2 cellular contexts compared by ENCODE assay signal in the genomic region with DNA sequence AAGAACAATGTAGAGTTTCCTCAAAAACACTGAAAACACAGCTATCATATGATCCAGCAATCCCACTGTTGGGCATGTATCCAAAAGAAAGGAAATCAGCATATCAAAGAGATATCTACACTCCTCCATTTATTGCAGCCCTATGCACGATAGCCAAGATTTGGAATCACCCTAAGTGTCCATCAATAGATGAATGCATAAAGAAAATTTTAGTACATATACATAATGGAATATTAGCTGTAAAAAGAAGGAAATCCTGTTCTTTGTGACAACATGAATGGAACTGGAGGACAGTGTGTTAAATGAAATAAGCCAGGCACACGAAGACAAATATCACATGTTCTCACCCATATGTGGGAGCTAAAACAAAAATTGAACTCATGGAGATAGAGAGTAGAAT.
TF ChIP-seq lines count a peak whose summit lies in the region.

No MANE protein-coding gene starts in this region.

TF ChIP-seq in endothelial cell of umbilical vein, 7 proteins besides CTCF, POLR2A, EP300 and RAD21:
- TF ChIP-seq EZH2 (IDR thresholded peaks at IDR 0.05; ENCODE audit: borderline replicate concordance, low read depth, low read length, severe bottlenecking), result no peak
- no peak for TF ChIP-seq POLR2AphosphoS5 (IDR thresholded peaks at IDR 0.05; ENCODE audit: insufficient read depth, low read depth, low read length)
- TF ChIP-seq MAX (IDR thresholded peaks at IDR 0.05; ENCODE audit: insufficient read depth, insufficient read length), result no peak
- no peak for TF ChIP-seq MYC (IDR thresholded peaks at IDR 0.05; ENCODE audit: low read depth, low read length)
- no peak for TF ChIP-seq FOS (IDR thresholded peaks at IDR 0.05; ENCODE audit: borderline replicate concordance, insufficient read depth, low read length)
- TF ChIP-seq JUN (IDR thresholded peaks at IDR 0.05; ENCODE audit: borderline replicate concordance, insufficient read depth, insufficient read length, low read depth), result no peak
- TF ChIP-seq GATA2 (IDR thresholded peaks at IDR 0.05; ENCODE audit: insufficient read depth, insufficient read length, low read depth, low read length), result no peak
TF ChIP-seq in endothelial cell of umbilical vein: peak in this region for 0.

TF ChIP-seq in SK-N-SH, 30 proteins besides CTCF, POLR2A, EP300 and RAD21:
- TF ChIP-seq FOXM1 (IDR thresholded peaks at IDR 0.05; ENCODE audit: low read depth), result no peak
- no peak for TF ChIP-seq EZH2phosphoT487 (IDR thresholded peaks at IDR 0.05; ENCODE audit: borderline replicate concordance, low read depth)
- TF ChIP-seq TCF12 (IDR thresholded peaks at IDR 0.05), result no peak
- no peak for TF ChIP-seq TAF1 (IDR thresholded peaks at IDR 0.05; ENCODE audit: borderline replicate concordance, low read depth, low read length)
- TF ChIP-seq, protein P1, sequence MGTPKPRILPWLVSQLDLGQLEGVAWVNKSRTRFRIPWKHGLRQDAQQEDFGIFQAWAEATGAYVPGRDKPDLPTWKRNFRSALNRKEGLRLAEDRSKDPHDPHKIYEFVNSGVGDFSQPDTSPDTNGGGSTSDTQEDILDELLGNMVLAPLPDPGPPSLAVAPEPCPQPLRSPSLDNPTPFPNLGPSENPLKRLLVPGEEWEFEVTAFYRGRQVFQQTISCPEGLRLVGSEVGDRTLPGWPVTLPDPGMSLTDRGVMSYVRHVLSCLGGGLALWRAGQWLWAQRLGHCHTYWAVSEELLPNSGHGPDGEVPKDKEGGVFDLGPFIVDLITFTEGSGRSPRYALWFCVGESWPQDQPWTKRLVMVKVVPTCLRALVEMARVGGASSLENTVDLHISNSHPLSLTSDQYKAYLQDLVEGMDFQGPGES (IDR thresholded peaks at IDR 0.05; ENCODE audit: low read depth, low read length), result no peak
- TF ChIP-seq FOSL2 (IDR thresholded peaks at IDR 0.05; ENCODE audit: borderline replicate concordance, low read depth), result no peak
- TF ChIP-seq USF2 (IDR thresholded peaks at IDR 0.05; ENCODE audit: borderline replicate concordance, low read depth, low read length), result no peak
- TF ChIP-seq USF1 (IDR thresholded peaks at IDR 0.05; ENCODE audit: borderline replicate concordance, low read depth), result no peak
- TF ChIP-seq SMC3 (IDR thresholded peaks at IDR 0.05; ENCODE audit: low read depth, low read length), result no peak
- TF ChIP-seq NRF1 (IDR thresholded peaks at IDR 0.05; ENCODE audit: low read depth, low read length), result no peak
- no peak for TF ChIP-seq RCOR1 (IDR thresholded peaks at IDR 0.05; ENCODE audit: low read length)
- TF ChIP-seq, protein P2, sequence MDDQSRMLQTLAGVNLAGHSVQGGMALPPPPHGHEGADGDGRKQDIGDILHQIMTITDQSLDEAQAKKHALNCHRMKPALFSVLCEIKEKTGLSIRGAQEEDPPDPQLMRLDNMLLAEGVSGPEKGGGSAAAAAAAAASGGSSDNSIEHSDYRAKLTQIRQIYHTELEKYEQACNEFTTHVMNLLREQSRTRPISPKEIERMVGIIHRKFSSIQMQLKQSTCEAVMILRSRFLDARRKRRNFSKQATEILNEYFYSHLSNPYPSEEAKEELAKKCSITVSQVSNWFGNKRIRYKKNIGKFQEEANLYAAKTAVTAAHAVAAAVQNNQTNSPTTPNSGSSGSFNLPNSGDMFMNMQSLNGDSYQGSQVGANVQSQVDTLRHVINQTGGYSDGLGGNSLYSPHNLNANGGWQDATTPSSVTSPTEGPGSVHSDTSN (IDR thresholded peaks at IDR 0.05), result no peak
- TF ChIP-seq RXRA (IDR thresholded peaks at IDR 0.05; ENCODE audit: borderline replicate concordance, low read depth), result no peak
- TF ChIP-seq POLR2AphosphoS5 (IDR thresholded peaks at IDR 0.05; ENCODE audit: low read depth, low read length), result no peak
- TF ChIP-seq GABPA (IDR thresholded peaks at IDR 0.05; ENCODE audit: low read depth), result no peak
- no peak for TF ChIP-seq YY1 (IDR thresholded peaks at IDR 0.05; ENCODE audit: low read depth)
- no peak for TF ChIP-seq MEF2A (IDR thresholded peaks at IDR 0.05; ENCODE audit: borderline replicate concordance, low read depth)
- no peak for TF ChIP-seq ELF1 (IDR thresholded peaks at IDR 0.05)
- TF ChIP-seq FOXJ3 (CRISPR knock-in tag; IDR thresholded peaks at IDR 0.05), result no peak
